In the genomic region with DNA sequence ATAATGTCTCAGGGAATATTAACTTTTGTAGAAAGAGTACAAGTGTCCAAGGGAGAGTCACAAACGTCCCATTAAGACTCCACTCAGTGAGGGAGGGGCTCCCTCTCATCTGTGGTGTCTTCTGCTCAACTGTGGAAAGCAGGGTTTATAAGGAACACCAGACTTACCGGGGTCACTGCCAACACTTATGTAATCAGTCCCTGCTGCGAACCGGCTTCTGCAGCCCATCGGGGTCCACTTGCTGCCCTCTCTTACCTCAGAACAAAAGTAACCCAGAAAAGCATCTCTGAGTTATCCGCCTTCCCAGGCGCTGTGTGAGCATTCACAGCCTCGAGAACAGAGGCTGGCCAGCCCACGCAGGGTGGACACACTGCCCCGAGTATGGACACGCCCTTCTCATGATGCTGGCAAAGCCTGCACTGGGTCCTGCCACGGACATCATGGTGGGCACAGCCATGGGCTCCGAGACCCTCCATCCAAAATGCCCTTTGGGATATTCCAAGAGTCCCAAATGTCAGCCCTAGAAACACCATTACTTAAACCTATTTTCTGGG, we compare ENCODE assay signal across 27 cellular contexts.
DNase-seq lines count a peak whose midpoint lies in the region; ATAC-seq, FAIRE-seq and TF ChIP-seq lines count a peak whose summit lies in the region.
"Had no signal": no experiment of that assay in that cellular context is flagged by ENCODE, and none has a peak within 500 bp of the region (broad histone marks: within the 10 kb centered on the region; RNA-seq: fewer than 3 reads in every experiment).

No MANE protein-coding gene starts in this region.

- no peak overlapping the region for H2BK5ac ChIP-seq in mesenchymal stem cell (ENCODE audit: low read depth, low read length, poor library complexity, severe bottlenecking)

- ATAC-seq in K562, result no peak
- ATAC-seq: lower lobe of right lung; naive thymus-derived CD4-positive, alpha-beta T cell; PC-3; WTC11 had no signal

- H4K91ac ChIP-seq in mesenchymal stem cell (ENCODE audit: low read length), result peak overlapping the region; percentile 56

- H3K23ac ChIP-seq in mesenchymal stem cell (ENCODE audit: low read length in 2 of 2), result no peak overlapping the region

- CTCF ChIA-PET in K562 (lab: Yijun Ruan, JAX; ENCODE audit: low intra/inter-chr PET ratio), result no interaction called here

- FAIRE-seq in K562 (lab: Jason Lieb, UNC), result no peak
- FAIRE-seq: colon, H54, urothelium cell line had no signal

- no peak overlapping the region for H2BK15ac ChIP-seq in mesenchymal stem cell (ENCODE audit: low read depth, poor library complexity, severe bottlenecking)

- H3K4ac ChIP-seq in mesenchymal stem cell (ENCODE audit: low read depth in 1 of 2, low read length in 2 of 2), result no peak overlapping the region

- intact Hi-C loops in activated CD4-positive, alpha-beta T cell treated with anti-CD3 and anti-CD28 coated beads, Interleukin-2, amount 10 ng/mL, durations not matched to agents 24 days and 14 days (cut with micrococcal nuclease), result no loop called here
- intact Hi-C loops in K562 (cut with micrococcal nuclease), result no loop called here

- H3K27ac Mint-ChIP-seq in activated CD4-positive, alpha-beta T cell treated with anti-CD3 and anti-CD28 coated beads, Interleukin-2, amount 10 ng/mL, durations not matched to agents 24 days and 14 days, result peak overlapping the region; percentile 90
- 0 out of 2 replicates have a peak overlapping the region, but pooled peaks have one; percentile 7 for H3K27ac Mint-ChIP-seq in HFFc6
- H3K27ac Mint-ChIP-seq: immature natural killer cell had no signal

- no peak for TF ChIP-seq RAD21 in K562 (CRISPR knock-in tag; conservative IDR thresholded peaks at IDR 0.05 in 1 of 2, IDR thresholded peaks at IDR 0.05 in 1 of 2)

- no peak for DNase-seq in activated CD4-positive, alpha-beta T cell treated with anti-CD3 and anti-CD28 coated beads, Interleukin-2, amount 10 ng/mL, durations not matched to agents 24 days and 14 days
- DNase-seq in activated CD4-positive, alpha-beta T cell treated with anti-CD3 and anti-CD28 coated beads, Interleukin-2, amount 50 U/mL, for 4 hours, result no peak
- DNase-seq in HFFc6 (no peak), K562 (ENCODE audit: extremely low read depth in 1 of 4, low spot score in 3 of 4) (no peak), mesenchymal stem cell (no peak), DMS53 treated with DMSO at 0.1 percent for 48 hours (lab: John Stamatoyannopoulos, UW; ENCODE audit: unreplicated experiment) (no peak), GM19240 (ENCODE audit: insufficient read length, low spot score) (no peak)
- no peak for DNase-seq in activated effector memory CD4-positive, alpha-beta T cell treated with Interleukin-2 at 50 U/mL for 16 hours
- DNase-seq: 8988T; activated naive CD4-positive, alpha-beta T cell treated with anti-CD3 and anti-CD28 coated beads for 36 hours; BE2C; heart right ventricle; immature natural killer cell; lower lobe of right lung; naive thymus-derived CD4-positive, alpha-beta T cell; NCI-H1417 treated with DMSO at 0.1 percent for 48 hours; NCI-H2171; NCI-H69; PC-3; T-helper 2 cell had no signal

- H3K18ac ChIP-seq in mesenchymal stem cell (ENCODE audit: low read depth in 1 of 2, low read length in 2 of 2), result no peak overlapping the region

- no peak overlapping the region for H3K4me3 Mint-ChIP-seq in activated CD4-positive, alpha-beta T cell treated with anti-CD3 and anti-CD28 coated beads, Interleukin-2, amount 10 ng/mL, durations not matched to agents 24 days and 14 days
- no peak overlapping the region for H3K4me3 Mint-ChIP-seq in HFFc6
- H3K4me3 Mint-ChIP-seq: activated naive CD4-positive, alpha-beta T cell treated with anti-CD3 and anti-CD28 coated beads for 36 hours; immature natural killer cell; WTC11 had no signal

- no peak overlapping the region for H2BK120ac ChIP-seq in mesenchymal stem cell (ENCODE audit: low read depth, low read length)

- no peak overlapping the region for H2BK12ac ChIP-seq in mesenchymal stem cell (ENCODE audit: low read length in 2 of 2)

- H3K9ac ChIP-seq in K562 (ENCODE audit: insufficient read depth in 1 of 2, low read depth in 2 of 2, low read length in 2 of 2) (no peak overlapping the region), mesenchymal stem cell (ENCODE audit: low read length) (no peak overlapping the region)
- H3K9ac ChIP-seq: parathyroid adenoma had no signal

- TF ChIP-seq CTCF in HFFc6 (IDR thresholded peaks at IDR 0.05) (no peak), K562 (IDR thresholded peaks at IDR 0.05 in 2 of 3, conservative IDR thresholded peaks at IDR 0.05 in 1 of 3; ENCODE audit: insufficient read depth in 2 of 3, low read depth in 1 of 3, low read length in 3 of 3) (no peak)

- H3K14ac ChIP-seq in mesenchymal stem cell (ENCODE audit: low read length in 2 of 2), result no peak overlapping the region

- no peak for TF ChIP-seq POLR2A in K562 (conservative IDR thresholded peaks at IDR 0.05)

- H2AFZ ChIP-seq in K562 (ENCODE audit: low read depth, low read length) (no peak overlapping the region), mesenchymal stem cell (ENCODE audit: low read depth, low read length) (no peak overlapping the region)
- H2AFZ ChIP-seq: parathyroid adenoma had no signal

- H3K27me3 ChIP-seq in K562 (ENCODE audit: control insufficient read depth in 2 of 2, insufficient read depth in 2 of 2, low read length in 2 of 2) (no peaks in the 10 kb centered on the region), mesenchymal stem cell (ENCODE audit: control insufficient read depth in 1 of 2, insufficient read depth in 1 of 2, low read length in 2 of 2) (no peaks in the 10 kb centered on the region)
- H3K27me3 ChIP-seq: BE2C, heart right ventricle, SJSA1 had no signal

- no peaks in the 10 kb centered on the region for H3K9me3 ChIP-seq in K562 (replicated peaks; ENCODE audit: control insufficient read depth, insufficient read depth, low read depth, low read length)
- H3K9me3 ChIP-seq in mesenchymal stem cell (ENCODE audit: control insufficient read depth, low read length), result no peaks in the 10 kb centered on the region
- H3K9me3 ChIP-seq: BE2C, heart right ventricle, lower lobe of right lung, SJSA1 had no signal

- in situ Hi-C loops in K562 (cut with MboI), result no loop called here

- no peak overlapping the region for H2AK5ac ChIP-seq in mesenchymal stem cell (ENCODE audit: low read length, severe bottlenecking)

- H3K9me1 ChIP-seq in K562 (ENCODE audit: control insufficient read depth, insufficient read depth, low read length), result peaks cover 6% of the 10 kb centered on the region

- TF ChIP-seq EP300 in K562 (IDR thresholded peaks at IDR 0.05; ENCODE audit: low read length), result no peak

- H3K79me1 ChIP-seq in mesenchymal stem cell (replicated peaks; ENCODE audit: low read length, poor library complexity, severe bottlenecking), result peaks cover 31% of the 10 kb centered on the region

- H3K79me2 ChIP-seq in K562 (ENCODE audit: control insufficient read depth, insufficient read depth, low read length), result peaks cover 65% of the 10 kb centered on the region

- H4K20me1 ChIP-seq in K562 (replicated peaks; ENCODE audit: control insufficient read depth, insufficient read depth, low read length), result no peaks in the 10 kb centered on the region

- POLR2A ChIA-PET in K562 (lab: Yijun Ruan, JAX), result no interaction called here

- no peak overlapping the region for H3K4me2 ChIP-seq in K562 (ENCODE audit: insufficient read depth, low read length)
- H3K4me2 ChIP-seq in mesenchymal stem cell (ENCODE audit: low read length, poor library complexity, severe bottlenecking), result no peak overlapping the region

- no peak overlapping the region for H3K27ac ChIP-seq in K562 (ENCODE audit: extremely low read depth, low read depth, low read length)
- H3K27ac ChIP-seq in mesenchymal stem cell (ENCODE audit: low read length, poor library complexity, severe bottlenecking), result no peak overlapping the region
- H3K27ac ChIP-seq: heart right ventricle, lower lobe of right lung, parathyroid adenoma, SJSA1 had no signal

- no peak overlapping the region for H3K4me3 ChIP-seq in K562
- no peak overlapping the region for H3K4me3 ChIP-seq in mesenchymal stem cell (ENCODE audit: insufficient read depth in 1 of 2, low read depth in 1 of 2, low read length in 2 of 2)
- H3K4me3 ChIP-seq: heart right ventricle, lower lobe of right lung, SJSA1, skin epidermis had no signal

- no TSS peak for BruUV-seq in K562 (replicated peaks; lab: Mats Ljungman, UMichigan)

- peaks cover 53% of the 10 kb centered on the region for H3K36me3 Mint-ChIP-seq in activated CD4-positive, alpha-beta T cell treated with anti-CD3 and anti-CD28 coated beads, Interleukin-2, amount 10 ng/mL, durations not matched to agents 24 days and 14 days (ENCODE audit: low read depth)
- H3K36me3 Mint-ChIP-seq in HFFc6 (ENCODE audit: low read depth), result peaks cover 20% of the 10 kb centered on the region

- peaks cover 80% of the 10 kb centered on the region for H3K4me1 Mint-ChIP-seq in activated CD4-positive, alpha-beta T cell treated with anti-CD3 and anti-CD28 coated beads, Interleukin-2, amount 10 ng/mL, durations not matched to agents 24 days and 14 days
- H3K4me1 Mint-ChIP-seq in HFFc6 (ENCODE audit: low read depth), result peaks cover 57% of the 10 kb centered on the region

- WGBS in K562 (ENCODE audit: insufficient coverage, low coverage, missing lambda C conversion rate), result 83% methylated on average over 11 of the region's 13 CpGs
- 98% methylated on average over 13 of the region's 13 CpGs for WGBS in mesenchymal stem cell

- H4K8ac ChIP-seq in mesenchymal stem cell (ENCODE audit: low read length), result no peak overlapping the region

- peaks cover 15 to 48% of the 10 kb centered on the region in 2 experiments; a peak in 4 of 5 replicates for H3K4me1 ChIP-seq in K562 (replicated peaks in 1 of 2; ENCODE audit: control insufficient read depth in 2 of 2, insufficient read depth in 2 of 2, low read length in 2 of 2)
- peaks cover 7% of the 10 kb centered on the region for H3K4me1 ChIP-seq in mesenchymal stem cell (ENCODE audit: control insufficient read depth, insufficient read depth, low read depth, low read length)

- H3K27me3 Mint-ChIP-seq in activated CD4-positive, alpha-beta T cell treated with anti-CD3 and anti-CD28 coated beads, Interleukin-2, amount 10 ng/mL, durations not matched to agents 24 days and 14 days, result no peaks in the 10 kb centered on the region
- 0 out of 2 replicates have a peak, but pooled peaks cover 3% of the 10 kb centered on the region for H3K27me3 Mint-ChIP-seq in HFFc6 (ENCODE audit: insufficient read depth)
- H3K27me3 Mint-ChIP-seq: naive thymus-derived CD4-positive, alpha-beta T cell had no signal

- no peaks in the 10 kb centered on the region for H3K9me3 Mint-ChIP-seq in activated CD4-positive, alpha-beta T cell treated with anti-CD3 and anti-CD28 coated beads, Interleukin-2, amount 10 ng/mL, durations not matched to agents 24 days and 14 days
- no peaks in the 10 kb centered on the region for H3K9me3 Mint-ChIP-seq in HFFc6
- H3K9me3 Mint-ChIP-seq: activated naive CD4-positive, alpha-beta T cell treated with anti-CD3 and anti-CD28 coated beads for 36 hours; naive thymus-derived CD4-positive, alpha-beta T cell; WTC11 had no signal

- peaks cover 27% of the 10 kb centered on the region; the same call in 2 of the 3 replicates for H3K36me3 ChIP-seq in K562 (ENCODE audit: control insufficient read depth, insufficient read depth, low read length)
- H3K36me3 ChIP-seq in mesenchymal stem cell (ENCODE audit: control insufficient read depth in 1 of 2, insufficient read depth in 2 of 2, low read depth in 1 of 2, low read length in 2 of 2), result peaks cover 9 to 11% of the 10 kb centered on the region in 2 experiments
